In the genomic region with DNA sequence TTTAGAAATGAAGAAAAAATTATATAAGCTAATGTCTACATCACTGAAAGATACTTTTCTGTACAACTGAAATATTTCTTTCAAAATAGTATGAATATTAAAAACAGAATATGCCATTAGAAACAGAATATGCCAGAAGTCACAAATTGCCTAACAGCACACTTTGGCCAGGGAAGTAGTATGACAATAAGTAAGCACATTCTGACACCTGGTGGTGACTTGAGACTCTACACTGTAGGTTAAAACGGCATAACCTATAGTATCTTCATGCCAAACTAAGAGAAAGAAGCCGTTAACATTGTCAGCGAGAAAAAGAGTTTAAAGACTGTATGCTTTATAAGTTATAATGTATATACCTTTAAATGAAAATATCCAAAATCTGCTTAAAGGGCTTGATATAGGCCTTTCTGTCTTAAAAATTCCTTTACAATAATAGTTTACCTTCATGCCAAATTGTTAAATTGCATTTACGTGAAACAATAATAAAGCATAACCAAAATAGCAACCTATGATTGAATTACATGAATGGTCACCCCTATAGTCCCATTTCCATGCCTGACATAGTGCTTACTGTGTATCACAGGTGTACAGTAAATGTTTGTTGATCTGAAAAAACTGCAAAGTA, we compare ENCODE assay signal across 8 cellular contexts. TPM values are rescaled to one million over a fixed set of nuclear protein-coding genes. Genes with fewer than 3 reads are reported as not detected.
DNase-seq lines count a peak whose midpoint lies in the region; ATAC-seq and TF ChIP-seq lines count a peak whose summit lies in the region.

No MANE protein-coding gene starts in this region.

- peak; percentile 89 for DNase-seq in NCI-H82 (lab: John Stamatoyannopoulos, UW)
- peak; percentile 8 for DNase-seq in activated T-cell treated with anti-CD3 and anti-CD28 coated beads for 48 hours (ENCODE audit: low read depth)
- DNase-seq in foreskin fibroblast = peak; percentile 57 to 87
- DNase-seq in omental fat pad (ENCODE audit: low spot score) = peak; percentile 24
- no peak for DNase-seq in cortex of kidney (lab: John Stamatoyannopoulos, UW)

- TF ChIP-seq CTCF in DOHH2 (IDR thresholded peaks at IDR 0.05; ENCODE audit: low read depth, low read length, poor library complexity, severe bottlenecking) = peak; percentile 64
- TF ChIP-seq CTCF in foreskin fibroblast (IDR thresholded peaks at IDR 0.05; ENCODE audit: low read depth, low read length) = peak; percentile 54
- peak in 2 of 3 donors; percentile 34 to 59 for TF ChIP-seq CTCF in omental fat pad (IDR thresholded peaks at IDR 0.05)

- H3K79me2 ChIP-seq in DOHH2 (ENCODE audit: control insufficient read depth, low read length) = no peaks in the 10 kb centered on the region

- ATAC-seq in GM21367 (IDR thresholded peaks at IDR 0.05; ENCODE audit: unreplicated experiment) (peak; percentile 95), HG03575 (IDR thresholded peaks at IDR 0.05; ENCODE audit: extremely low read depth, insufficient number of reproducible peaks, low FRiP score, unreplicated experiment) (peak; percentile 96), omental fat pad (ENCODE audit: low FRiP score) (peak; percentile 89)

- no peaks in the 10 kb centered on the region for H3K9me3 ChIP-seq in DOHH2 (ENCODE audit: control insufficient read depth, insufficient read depth, low read length)

- no peaks in the 10 kb centered on the region for H4K20me1 ChIP-seq in DOHH2 (ENCODE audit: control insufficient read depth, insufficient read depth, low read depth, low read length)

- no peak overlapping the region for H3K27ac ChIP-seq in DOHH2 (ENCODE audit: low read depth, low read length)

- no peaks in the 10 kb centered on the region for H3K27me3 ChIP-seq in DOHH2 (ENCODE audit: control insufficient read depth, low read length)

- no peaks in the 10 kb centered on the region for H3F3A ChIP-seq in DOHH2 (ENCODE audit: control insufficient read depth, insufficient read depth)

- H3K4me3 ChIP-seq in DOHH2 (ENCODE audit: low read length) = no peak overlapping the region
- H3K4me3 ChIP-seq in foreskin fibroblast (ENCODE audit: low read depth in 1 of 2, low read length in 2 of 2) = no peak overlapping the region

- H3K4me2 ChIP-seq in DOHH2 (ENCODE audit: low read length) = no peak overlapping the region

- H3K4me1 ChIP-seq in DOHH2 (ENCODE audit: control insufficient read depth, low read length) = no peaks in the 10 kb centered on the region

- no peaks in the 10 kb centered on the region for H3K9me2 ChIP-seq in DOHH2 (replicated peaks; ENCODE audit: control insufficient read depth, low read length)

- no peaks in the 10 kb centered on the region for H3K36me3 ChIP-seq in DOHH2 (ENCODE audit: control insufficient read depth, low read length)

RNA-seq across cellular contexts. Expression of gene FAM13A, which starts 32.8 kb away (rescaled TPM):
- 10 to 100 TPM; 48.5 to 84.2 (median 51.2) TPM for total RNA-seq in omental fat pad
